In the genomic region with DNA sequence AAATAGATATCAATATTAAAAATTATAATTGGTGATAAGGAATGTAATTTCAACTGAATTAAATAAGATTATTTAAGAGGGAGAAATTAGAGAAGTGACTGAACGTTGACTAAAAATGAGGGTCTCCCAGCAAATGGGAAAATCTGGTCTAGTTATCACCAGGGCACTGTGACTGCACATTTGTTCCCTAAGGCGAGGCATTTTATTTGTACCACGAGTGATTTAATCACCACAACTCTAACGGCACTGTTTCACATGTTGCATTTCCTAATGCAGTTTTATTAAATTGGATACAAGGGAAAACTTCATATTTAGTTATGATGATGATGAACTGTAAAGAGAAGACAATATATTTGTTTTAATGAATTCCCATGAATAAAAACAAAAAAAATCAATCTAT, we compare ENCODE assay signal across 8 cellular contexts. TPM values are rescaled to one million over a fixed set of nuclear protein-coding genes. Genes with fewer than 3 reads are reported as not detected.
"Had no signal": no experiment of that assay in that cellular context is flagged by ENCODE, and none has a peak within 500 bp of the region (broad histone marks: within the 10 kb centered on the region; RNA-seq: fewer than 3 reads in every experiment).

No MANE protein-coding gene starts in this region.

- ATAC-seq: HepG2, K562 had no signal

- H3K4me1 Mint-ChIP-seq: IgD-negative memory B cell had no signal

- H3K4me3 ChIP-seq: K562 had no signal

- H3K27me3 Mint-ChIP-seq: IgD-negative memory B cell had no signal

- H3K4me3 Mint-ChIP-seq: IgD-negative memory B cell had no signal

- H3K36me3 Mint-ChIP-seq: IgD-negative memory B cell had no signal

- H3K27ac Mint-ChIP-seq: IgD-negative memory B cell had no signal

- H3K27ac ChIP-seq: HL-60 had no signal

- DNase-seq: IMR-90, KBM-7 had no signal

RNA-seq across cellular contexts. Expression of gene FAM240B, which starts 26.4 kb away (rescaled TPM):
- total RNA-seq: HepG2, HT-29, HT1080, IMR-90, K562 had no signal
- polyA plus RNA-seq: HepG2, IgD-negative memory B cell, IMR-90, K562 had no signal
